Comparison of ENCODE assay signal across 12 cellular contexts in the genomic region with DNA sequence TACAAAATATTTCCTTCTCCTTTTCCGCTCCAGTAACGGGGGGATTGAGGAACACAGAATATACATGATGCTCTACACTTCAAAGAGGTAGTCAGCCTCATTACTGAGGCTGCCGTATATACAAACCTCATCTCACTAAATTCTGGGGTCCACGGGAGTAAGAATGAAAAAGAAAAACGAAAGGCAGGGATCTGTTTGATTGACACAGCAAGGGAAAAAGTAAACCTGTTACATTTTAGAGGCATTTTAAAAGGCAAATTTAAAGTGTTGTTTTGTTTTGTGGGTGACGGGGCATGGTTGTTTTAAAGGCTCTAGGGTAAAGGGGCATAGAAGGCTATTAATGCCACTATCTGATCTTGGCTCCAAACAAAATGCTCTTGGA. TPM values are rescaled to one million over a fixed set of nuclear protein-coding genes. Genes with fewer than 3 reads are reported as not detected.
DNase-seq lines count a peak whose midpoint lies in the region; ATAC-seq, FAIRE-seq and TF ChIP-seq lines count a peak whose summit lies in the region.
"Had no signal": no experiment of that assay in that cellular context is flagged by ENCODE, and none has a peak within 500 bp of the region (broad histone marks: within the 10 kb centered on the region; RNA-seq: fewer than 3 reads in every experiment).

No MANE protein-coding gene starts in this region.

- H3K79me2 ChIP-seq in astrocyte (ENCODE audit: insufficient read depth, low read length), result peaks cover 12% of the 10 kb centered on the region

- FAIRE-seq in astrocyte (lab: Jason Lieb, UNC), result no peak
- FAIRE-seq: kidney had no signal

- peak overlapping the region; percentile 77 for H2AFZ ChIP-seq in astrocyte (ENCODE audit: low read depth, low read length)

- no peaks in the 10 kb centered on the region for H3K27me3 ChIP-seq in astrocyte (ENCODE audit: insufficient read depth, low read length)
- peaks cover 18% of the 10 kb centered on the region for H3K27me3 ChIP-seq in kidney epithelial cell (ENCODE audit: control insufficient read depth, insufficient read depth, low read length)
- no peaks in the 10 kb centered on the region for H3K27me3 ChIP-seq in thoracic aorta (replicated peaks; ENCODE audit: insufficient read depth)
- peaks cover 0 to 30% of the 10 kb centered on the region in 2 donors for H3K27me3 ChIP-seq in uterus
- H3K27me3 ChIP-seq: SJCRH30 had no signal

- CTCF ChIA-PET in activated CD8-positive, alpha-beta T cell treated with anti-CD3 and anti-CD28 coated beads, Interleukin-2, amount 10 ng/mL, durations not matched to agents 7 days and 5 days (lab: Charles Lee), result interaction anchor here (0.8 to 1.4 kb wide), 4 partner anchors 12 to 20 kb away, joined by 3 to 5 read pairs (median 3); no protein-coding TSS in a partner anchor
- CTCF ChIA-PET in activated CD8-positive, alpha-beta T cell treated with anti-CD3 and anti-CD28 coated beads for 36 hours (lab: Charles Lee), result interaction anchor here (0.9 to 1.3 kb wide), 4 partner anchors 15 to 25 kb away, joined by 3 to 6 read pairs (median 3); no protein-coding TSS in a partner anchor

- H3K9me3 Mint-ChIP-seq in activated CD8-positive, alpha-beta T cell treated with anti-CD3 and anti-CD28 coated beads, Interleukin-2, amount 10 ng/mL, durations not matched to agents 7 days and 5 days (ENCODE audit: insufficient read depth), result no peaks in the 10 kb centered on the region
- peaks cover 2% of the 10 kb centered on the region for H3K9me3 Mint-ChIP-seq in activated CD8-positive, alpha-beta T cell treated with anti-CD3 and anti-CD28 coated beads for 36 hours
- peaks cover 5% of the 10 kb centered on the region for H3K9me3 Mint-ChIP-seq in astrocyte (ENCODE audit: unreplicated experiment)

- H3K4me1 ChIP-seq in astrocyte (ENCODE audit: insufficient read depth, low read length) (peaks cover 23% of the 10 kb centered on the region), thoracic aorta (ENCODE audit: control insufficient read depth in 1 of 2, low read depth in 2 of 2) (peaks cover 0 to 3% of the 10 kb centered on the region in 2 donors), uterus (peaks cover 0 to 16% of the 10 kb centered on the region in 2 donors)
- H3K4me1 ChIP-seq: colonic mucosa, SJCRH30 had no signal

- H3K9me3 ChIP-seq in astrocyte (ENCODE audit: insufficient read depth, low read depth, low read length), result no peaks in the 10 kb centered on the region
- H3K9me3 ChIP-seq in thoracic aorta, result no peaks in the 10 kb centered on the region
- no peaks in the 10 kb centered on the region for H3K9me3 ChIP-seq in uterus
- H3K9me3 ChIP-seq: colonic mucosa, SJCRH30 had no signal

- H3K27ac ChIP-seq in astrocyte (ENCODE audit: low read depth, low read length) (no peak overlapping the region), thoracic aorta (peak overlapping the region; percentile 28 to 44), uterus (no peak overlapping the region)
- H3K27ac ChIP-seq: colonic mucosa, SJCRH30 had no signal

- TF ChIP-seq POLR2A in uterus (IDR thresholded peaks at IDR 0.05), result no peak

- intact Hi-C loops in activated CD8-positive, alpha-beta T cell treated with anti-CD3 and anti-CD28 coated beads for 36 hours (cut with micrococcal nuclease), result no loop called here
- intact Hi-C loops in uterus (cut with DNase I; ENCODE audit: low total_unique reads), result no loop called here

- no peak for DNase-seq in activated CD8-positive, alpha-beta T cell treated with anti-CD3 and anti-CD28 coated beads, Interleukin-2, amount 10 ng/mL, durations not matched to agents 7 days and 5 days
- DNase-seq in activated CD8-positive, alpha-beta T cell treated with anti-CD3 and anti-CD28 coated beads for 36 hours, result no peak
- no peak for DNase-seq in astrocyte (ENCODE audit: low read depth)
- DNase-seq in kidney epithelial cell (ENCODE audit: low read depth), result no peak
- no peak for DNase-seq in thoracic aorta (ENCODE audit: low spot score)
- DNase-seq in uterus, result no peak
- DNase-seq: colonic mucosa, NCI-H187 had no signal

- peaks cover 13% of the 10 kb centered on the region for H3K36me3 Mint-ChIP-seq in activated CD8-positive, alpha-beta T cell treated with anti-CD3 and anti-CD28 coated beads, Interleukin-2, amount 10 ng/mL, durations not matched to agents 7 days and 5 days (ENCODE audit: low read depth)
- H3K36me3 Mint-ChIP-seq in activated CD8-positive, alpha-beta T cell treated with anti-CD3 and anti-CD28 coated beads for 36 hours (ENCODE audit: low read depth), result peaks cover 2% of the 10 kb centered on the region
- H3K36me3 Mint-ChIP-seq in astrocyte (ENCODE audit: low read depth, unreplicated experiment), result no peaks in the 10 kb centered on the region

- TF ChIP-seq CTCF in activated CD8-positive, alpha-beta T cell treated with anti-CD3 and anti-CD28 coated beads for 36 hours (IDR thresholded peaks at IDR 0.05), result no peak
- no peak for TF ChIP-seq CTCF in astrocyte (IDR thresholded peaks at IDR 0.05; ENCODE audit: insufficient read depth, low read depth, low read length)
- no peak for TF ChIP-seq CTCF in kidney epithelial cell (IDR thresholded peaks at IDR 0.05; ENCODE audit: insufficient read depth, low read length, poor library complexity, severe bottlenecking)
- no peak for TF ChIP-seq CTCF in thoracic aorta (IDR thresholded peaks at IDR 0.05)
- TF ChIP-seq CTCF in uterus (IDR thresholded peaks at IDR 0.05), result no peak

- ATAC-seq in activated CD8-positive, alpha-beta T cell treated with anti-CD3 and anti-CD28 coated beads, Interleukin-2, amount 10 ng/mL, durations not matched to agents 7 days and 5 days, result no peak
- no peak for ATAC-seq in activated CD8-positive, alpha-beta T cell treated with anti-CD3 and anti-CD28 coated beads for 36 hours
- ATAC-seq in thoracic aorta (ENCODE audit: insufficient number of reproducible peaks, low FRiP score, low read depth) (no peak), HG02798 (IDR thresholded peaks at IDR 0.05; ENCODE audit: poor library complexity, unreplicated experiment) (no peak), HG02870 (IDR thresholded peaks at IDR 0.05; ENCODE audit: unreplicated experiment) (no peak)

- H3K4me3 Mint-ChIP-seq in activated CD8-positive, alpha-beta T cell treated with anti-CD3 and anti-CD28 coated beads, Interleukin-2, amount 10 ng/mL, durations not matched to agents 7 days and 5 days, result no peak overlapping the region
- no peak overlapping the region for H3K4me3 Mint-ChIP-seq in activated CD8-positive, alpha-beta T cell treated with anti-CD3 and anti-CD28 coated beads for 36 hours
- peak overlapping the region; percentile 93 for H3K4me3 Mint-ChIP-seq in astrocyte (ENCODE audit: unreplicated experiment)

- peak overlapping the region; percentile 100 for H3K4me2 ChIP-seq in astrocyte (ENCODE audit: low read length)

- peaks cover 52% of the 10 kb centered on the region for H3K27me3 Mint-ChIP-seq in activated CD8-positive, alpha-beta T cell treated with anti-CD3 and anti-CD28 coated beads, Interleukin-2, amount 10 ng/mL, durations not matched to agents 7 days and 5 days (ENCODE audit: low read depth)
- H3K27me3 Mint-ChIP-seq in activated CD8-positive, alpha-beta T cell treated with anti-CD3 and anti-CD28 coated beads for 36 hours, result peaks cover 59% of the 10 kb centered on the region
- H3K27me3 Mint-ChIP-seq in astrocyte (ENCODE audit: low read depth, unreplicated experiment), result peaks cover 25% of the 10 kb centered on the region

- no peaks in the 10 kb centered on the region for H3K36me3 ChIP-seq in astrocyte (ENCODE audit: insufficient read depth, low read length)
- H3K36me3 ChIP-seq in kidney epithelial cell (ENCODE audit: control insufficient read depth, insufficient read depth, low read length), result no peaks in the 10 kb centered on the region
- no peaks in the 10 kb centered on the region for H3K36me3 ChIP-seq in thoracic aorta
- H3K36me3 ChIP-seq in uterus, result no peaks in the 10 kb centered on the region
- H3K36me3 ChIP-seq: colonic mucosa, SJCRH30 had no signal

- H3K9ac ChIP-seq in astrocyte (ENCODE audit: low read length), result peak overlapping the region; percentile 67

- H4K20me1 ChIP-seq in astrocyte (ENCODE audit: insufficient read depth, low read length), result peaks cover 3% of the 10 kb centered on the region

- H3K27ac Mint-ChIP-seq in activated CD8-positive, alpha-beta T cell treated with anti-CD3 and anti-CD28 coated beads, Interleukin-2, amount 10 ng/mL, durations not matched to agents 7 days and 5 days, result peak overlapping the region; percentile 8
- no peak overlapping the region for H3K27ac Mint-ChIP-seq in activated CD8-positive, alpha-beta T cell treated with anti-CD3 and anti-CD28 coated beads for 36 hours
- peak overlapping the region; percentile 73 for H3K27ac Mint-ChIP-seq in astrocyte (ENCODE audit: unreplicated experiment)

- H3K4me1 Mint-ChIP-seq in activated CD8-positive, alpha-beta T cell treated with anti-CD3 and anti-CD28 coated beads, Interleukin-2, amount 10 ng/mL, durations not matched to agents 7 days and 5 days (ENCODE audit: low read depth), result peaks cover 18% of the 10 kb centered on the region
- H3K4me1 Mint-ChIP-seq in activated CD8-positive, alpha-beta T cell treated with anti-CD3 and anti-CD28 coated beads for 36 hours (ENCODE audit: low read depth), result peaks cover 18% of the 10 kb centered on the region
- H3K4me1 Mint-ChIP-seq in astrocyte (ENCODE audit: low read depth, unreplicated experiment), result peaks cover 11% of the 10 kb centered on the region

- H3K4me3 ChIP-seq in astrocyte (ENCODE audit: insufficient read depth, low read depth, low read length) (peak overlapping the region; percentile 90), kidney epithelial cell (ENCODE audit: low read depth, low read length) (peak overlapping the region; percentile 37), thoracic aorta (peak overlapping the region; percentile 80), uterus (no peak overlapping the region)
- H3K4me3 ChIP-seq: colonic mucosa had no signal

- POLR2A ChIA-PET in activated CD8-positive, alpha-beta T cell treated with anti-CD3 and anti-CD28 coated beads, Interleukin-2, amount 10 ng/mL, durations not matched to agents 7 days and 5 days (lab: Charles Lee), result no interaction called here
- POLR2A ChIA-PET in activated CD8-positive, alpha-beta T cell treated with anti-CD3 and anti-CD28 coated beads for 36 hours (lab: Charles Lee), result no interaction called here

RNA-seq across cellular contexts. Expression of gene PCDH10, which starts 2.9 kb away (rescaled TPM):
- total RNA-seq in activated CD8-positive, alpha-beta T cell treated with anti-CD3 and anti-CD28 coated beads, Interleukin-2, amount 10 ng/mL, durations not matched to agents 7 days and 5 days, result not detected
- not detected for total RNA-seq in activated CD8-positive, alpha-beta T cell treated with anti-CD3 and anti-CD28 coated beads for 36 hours
- total RNA-seq in astrocyte, result 9.1 and 12.5 TPM in 2 replicates
- total RNA-seq in kidney epithelial cell, result 0.62 and 2.0 TPM in 2 replicates
- total RNA-seq in thoracic aorta, result 10 to 100 TPM; 51.4 to 70.8 TPM
- total RNA-seq in uterus, result 10 to 100 TPM in 1 of 4 donors, 1 to 10 TPM in 1, under 1 TPM in 1, not detected in 1; 0.29 to 19.6 (median 3.1) TPM

Comparison
In these comparisons a context has a peak if more than half of its experiments do, and no peak if none do; other contexts are left out.
1. H3K27ac ChIP-seq: peak in thoracic aorta (2 of 2); none in astrocyte (single experiment) and uterus (0 of 2).
2. H3K4me3 ChIP-seq: peak in astrocyte (single experiment), kidney epithelial cell (single experiment) and thoracic aorta (single experiment); none in uterus (0 of 2).